12 cellular contexts compared by ENCODE assay signal in the genomic region with DNA sequence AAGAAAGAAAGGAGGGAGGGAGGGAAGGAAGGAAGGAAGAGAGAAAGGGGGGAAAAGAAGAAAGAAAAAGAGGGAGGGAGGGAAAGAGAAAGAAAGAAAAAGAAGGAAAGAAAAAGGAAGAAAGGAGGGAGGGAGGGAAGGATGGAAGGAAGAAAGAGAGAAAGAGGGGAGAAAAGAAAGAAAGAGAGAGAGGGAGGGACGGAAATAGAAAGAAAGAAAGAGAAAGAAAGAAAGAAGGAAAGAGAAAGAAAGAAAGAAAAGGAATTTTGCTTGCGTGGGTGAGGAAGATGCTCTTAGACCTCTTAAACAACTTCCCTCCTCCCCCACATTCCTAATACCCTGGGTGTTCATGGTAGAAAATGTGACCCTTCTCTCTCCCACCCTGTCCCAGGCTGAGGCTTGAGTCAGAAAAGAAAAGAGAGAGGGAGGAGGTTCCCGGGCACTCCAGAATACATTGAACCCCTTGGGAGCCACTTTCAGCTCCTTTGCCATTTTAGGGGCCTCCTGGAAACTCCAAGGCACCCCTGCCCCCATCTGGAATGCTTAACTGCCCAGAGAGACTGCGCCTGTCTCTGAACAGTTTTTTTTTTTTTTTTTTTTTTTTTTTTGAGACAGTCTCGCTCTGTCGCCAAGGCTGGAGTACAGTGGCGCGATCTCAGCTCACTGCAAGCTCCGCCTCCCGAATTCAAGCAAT. TPM values are rescaled to one million over a fixed set of nuclear protein-coding genes. Genes with fewer than 3 reads are reported as not detected.
A peak's percentile ranks its signal among the peaks of the same experiment; 100 is the strongest.
DNase-seq lines count a peak whose midpoint lies in the region; ATAC-seq and TF ChIP-seq lines count a peak whose summit lies in the region.
"Had no signal": no experiment of that assay in that cellular context is flagged by ENCODE, and none has a peak within 500 bp of the region (broad histone marks: within the 10 kb centered on the region; RNA-seq: fewer than 3 reads in every experiment).

No MANE protein-coding gene starts in this region.

- H3K23ac ChIP-seq in mesendoderm (ENCODE audit: low read length): no peak overlapping the region

- no peaks in the 10 kb centered on the region for H3K79me1 ChIP-seq in mesendoderm (ENCODE audit: low read length)

- H3K4ac ChIP-seq in mesendoderm (ENCODE audit: low read depth, low read length): no peak overlapping the region

- peaks cover 18 to 19% of the 10 kb centered on the region in 2 donors for H3K27me3 Mint-ChIP-seq in natural killer cell treated with Interleukin-12 subunit alpha and Interleukin-12 subunit beta and Interleukin-15 and Interleukin-18, amount 100 ng/mL, for 72 hours
- H3K27me3 Mint-ChIP-seq in natural killer cell (ENCODE audit: low read depth in 2 of 2): peaks cover 15 to 18% of the 10 kb centered on the region in 2 donors
- H3K27me3 Mint-ChIP-seq in chondrocyte (ENCODE audit: low read depth): no peaks in the 10 kb centered on the region

- no peaks in the 10 kb centered on the region for H3K79me2 ChIP-seq in mesendoderm (ENCODE audit: control insufficient read depth, insufficient read depth, low read length)

- H3K27me3 ChIP-seq in mesendoderm (ENCODE audit: insufficient read depth, low read length, poor library complexity): no peaks in the 10 kb centered on the region

- no peak overlapping the region for H3K27ac Mint-ChIP-seq in natural killer cell treated with Interleukin-12 subunit alpha and Interleukin-12 subunit beta and Interleukin-15 and Interleukin-18, amount 100 ng/mL, for 72 hours
- H3K27ac Mint-ChIP-seq in natural killer cell (no peak overlapping the region), chondrocyte (ENCODE audit: unreplicated experiment) (peak overlapping the region; percentile 79)
- H3K27ac Mint-ChIP-seq: activated T-cell treated with anti-CD3 and anti-CD28 coated beads, Interleukin-2, amount 50 U/mL, for 72 hours; CD4-positive, alpha-beta T cell had no signal

- H3K36me3 ChIP-seq in mesendoderm (ENCODE audit: control insufficient read depth, insufficient read depth, low read length): no peaks in the 10 kb centered on the region

- no peak overlapping the region for H3K4me3 Mint-ChIP-seq in natural killer cell treated with Interleukin-12 subunit alpha and Interleukin-12 subunit beta and Interleukin-15 and Interleukin-18, amount 100 ng/mL, for 72 hours
- H3K4me3 Mint-ChIP-seq in natural killer cell (no peak overlapping the region), chondrocyte (ENCODE audit: unreplicated experiment) (peak overlapping the region; percentile 52)
- H3K4me3 Mint-ChIP-seq: CD4-positive, alpha-beta T cell had no signal

- DNase-seq in natural killer cell treated with Interleukin-12 subunit alpha and Interleukin-12 subunit beta and Interleukin-15 and Interleukin-18, amount 100 ng/mL, for 72 hours (ENCODE audit: low spot score): peak; percentile 46
- DNase-seq in natural killer cell (no peak), chondrocyte (ENCODE audit: low spot score) (no peak), mesendoderm (peak; percentile 45), glomerular visceral epithelial cell (ENCODE audit: extremely low spot score) (no peak), HT-29 (ENCODE audit: low spot score) (no peak)
- DNase-seq: activated T-cell treated with anti-CD3 and anti-CD28 coated beads, Interleukin-2, amount 50 U/mL, for 72 hours; CD4-positive, alpha-beta T cell; T-helper 9 cell had no signal

- intact Hi-C loops in natural killer cell (cut with micrococcal nuclease): loop anchor here (2.0 to 5.0 kb wide), 2 partner anchors 230 to 291 kb away; no protein-coding TSS in a partner anchor

- no peak for ATAC-seq in natural killer cell treated with Interleukin-12 subunit alpha and Interleukin-12 subunit beta and Interleukin-15 and Interleukin-18, amount 100 ng/mL, for 72 hours
- ATAC-seq in natural killer cell (no peak), GM18520 (IDR thresholded peaks at IDR 0.05; ENCODE audit: unreplicated experiment) (no peak), GM18907 (IDR thresholded peaks at IDR 0.05; ENCODE audit: unreplicated experiment) (no peak)
- ATAC-seq: activated T-cell treated with anti-CD3 and anti-CD28 coated beads, Interleukin-2, amount 50 U/mL, for 72 hours had no signal

- H3K4me3 ChIP-seq in mesendoderm (ENCODE audit: low read length): no peak overlapping the region

- no peak overlapping the region for H2BK5ac ChIP-seq in mesendoderm (ENCODE audit: low read length)

- no peaks in the 10 kb centered on the region for H3K4me1 ChIP-seq in mesendoderm (ENCODE audit: control insufficient read depth, low read depth, low read length)

- H3K18ac ChIP-seq in mesendoderm (ENCODE audit: low read length): no peak overlapping the region

- H3K4me2 ChIP-seq in mesendoderm (ENCODE audit: low read length): no peak overlapping the region

- no peaks in the 10 kb centered on the region for H3K9me3 Mint-ChIP-seq in natural killer cell treated with Interleukin-12 subunit alpha and Interleukin-12 subunit beta and Interleukin-15 and Interleukin-18, amount 100 ng/mL, for 72 hours
- no peaks in the 10 kb centered on the region for H3K9me3 Mint-ChIP-seq in natural killer cell
- peaks cover 5% of the 10 kb centered on the region for H3K9me3 Mint-ChIP-seq in chondrocyte (ENCODE audit: low read depth)
- H3K9me3 Mint-ChIP-seq: CD4-positive, alpha-beta T cell had no signal

- no peak for TF ChIP-seq CTCF in natural killer cell (IDR thresholded peaks at IDR 0.05)
- TF ChIP-seq CTCF in chondrocyte (IDR thresholded peaks at IDR 0.05): no peak

- no peak overlapping the region for H4K8ac ChIP-seq in mesendoderm (ENCODE audit: low read depth, low read length)

- H3K56ac ChIP-seq in mesendoderm (ENCODE audit: low read length): peak overlapping the region; percentile 25

- no peak overlapping the region for H2BK15ac ChIP-seq in mesendoderm (replicated peaks; ENCODE audit: low read depth)

- no peak overlapping the region for H2BK120ac ChIP-seq in mesendoderm (ENCODE audit: low read depth, low read length)

- H3K27ac ChIP-seq in mesendoderm (ENCODE audit: low read depth, low read length): no peak overlapping the region

- no peak overlapping the region for H4K5ac ChIP-seq in mesendoderm (ENCODE audit: low read length)

- peaks cover 9 to 11% of the 10 kb centered on the region in 2 donors for H3K4me1 Mint-ChIP-seq in natural killer cell treated with Interleukin-12 subunit alpha and Interleukin-12 subunit beta and Interleukin-15 and Interleukin-18, amount 100 ng/mL, for 72 hours (ENCODE audit: low read depth in 2 of 2)
- H3K4me1 Mint-ChIP-seq in natural killer cell (peaks cover 4 to 5% of the 10 kb centered on the region in 2 donors), chondrocyte (ENCODE audit: low read depth) (peaks cover 55% of the 10 kb centered on the region)

- no peak overlapping the region for H3K9ac ChIP-seq in mesendoderm (ENCODE audit: low read length)

- WGBS in mesendoderm (ENCODE audit: extremely low coverage, insufficient coverage, low lambda C conversion rate): 60% methylated on average over 1 of the region's 10 CpGs

- H2AK5ac ChIP-seq in mesendoderm (ENCODE audit: low read length): no peak overlapping the region

- no peaks in the 10 kb centered on the region for H3K36me3 Mint-ChIP-seq in natural killer cell treated with Interleukin-12 subunit alpha and Interleukin-12 subunit beta and Interleukin-15 and Interleukin-18, amount 100 ng/mL, for 72 hours
- no peaks in the 10 kb centered on the region for H3K36me3 Mint-ChIP-seq in natural killer cell
- H3K36me3 Mint-ChIP-seq in chondrocyte (ENCODE audit: low read depth): peaks cover 2% of the 10 kb centered on the region

RNA-seq across cellular contexts. Expression of a gene that starts 9.2 kb away (rescaled TPM):
- total RNA-seq in natural killer cell treated with Interleukin-12 subunit alpha and Interleukin-12 subunit beta and Interleukin-15 and Interleukin-18, amount 100 ng/mL, for 72 hours: 1 to 10 TPM; 1.5 to 4.4 TPM
- total RNA-seq in natural killer cell (10 to 100 TPM in 1 of 3 donors, 1 to 10 TPM in 2; 5.7 to 16.9 (median 8.4) TPM), chondrocyte (0.56 to 1.2 TPM (median 1.2 TPM) in 3 replicates)
- 0.41 TPM for polyA plus RNA-seq in mesendoderm (2013, experiment 1 of 2)
- 0.50 TPM for polyA plus RNA-seq in mesendoderm (2013, experiment 2 of 2)
- total RNA-seq in HT-29 (2014; rRNA removed; shearing (Covaris generic)): 0.23 and 1.4 TPM in 2 replicates

RNA-seq across cellular contexts. Expression of a gene that starts 11.7 kb away (rescaled TPM):
- total RNA-seq in natural killer cell treated with Interleukin-12 subunit alpha and Interleukin-12 subunit beta and Interleukin-15 and Interleukin-18, amount 100 ng/mL, for 72 hours: 1 to 10 TPM in 1 of 2 donors, not detected in 1; 1.8 TPM
- total RNA-seq in natural killer cell (not detected), chondrocyte (56.4 to 143 TPM (median 127 TPM) in 3 replicates)
- 0.22 TPM for polyA plus RNA-seq in mesendoderm (2013, experiment 1 of 2)
- 0.18 TPM for polyA plus RNA-seq in mesendoderm (2013, experiment 2 of 2)
- 0.20 TPM in 1 of 2 replicates, not detected in the other for total RNA-seq in HT-29 (2014; rRNA removed; shearing (Covaris generic))
- total RNA-seq: CD4-positive, alpha-beta T cell had no signal
- polyA plus RNA-seq: neural cell had no signal

RNA-seq across cellular contexts. Expression of a gene that starts 31.0 kb away (rescaled TPM):
- 1,000 to 10,000 TPM; 1,268 to 1,635 TPM for total RNA-seq in natural killer cell treated with Interleukin-12 subunit alpha and Interleukin-12 subunit beta and Interleukin-15 and Interleukin-18, amount 100 ng/mL, for 72 hours
- 1,000 to 10,000 TPM; 1,133 to 1,486 (median 1,403) TPM for total RNA-seq in natural killer cell
- total RNA-seq in chondrocyte: 1,057 to 1,248 TPM (median 1,100 TPM) in 3 replicates
- 1,804 TPM for polyA plus RNA-seq in mesendoderm (2013, experiment 1 of 2)
- 1,761 TPM for polyA plus RNA-seq in mesendoderm (2013, experiment 2 of 2)
- 1,376 and 1,588 TPM in 2 replicates for total RNA-seq in HT-29 (2014; rRNA removed; shearing (Covaris generic))

RNA-seq across cellular contexts. Expression of a gene that starts 31.1 kb away (rescaled TPM):
- 10 to 100 TPM; 31.2 to 42.2 TPM for total RNA-seq in natural killer cell treated with Interleukin-12 subunit alpha and Interleukin-12 subunit beta and Interleukin-15 and Interleukin-18, amount 100 ng/mL, for 72 hours
- 10 to 100 TPM; 19.3 to 28.5 (median 28.4) TPM for total RNA-seq in natural killer cell
- 25.0 to 34.1 TPM (median 26.6 TPM) in 3 replicates for total RNA-seq in chondrocyte
- polyA plus RNA-seq in mesendoderm (2013, experiment 1 of 2): 140 TPM
- 141 TPM for polyA plus RNA-seq in mesendoderm (2013, experiment 2 of 2)
- total RNA-seq in HT-29 (2014; rRNA removed; shearing (Covaris generic)): 73.3 and 79.7 TPM in 2 replicates

RNA-seq across cellular contexts. Expression of a gene that starts 37.9 kb away (rescaled TPM):
- total RNA-seq in natural killer cell treated with Interleukin-12 subunit alpha and Interleukin-12 subunit beta and Interleukin-15 and Interleukin-18, amount 100 ng/mL, for 72 hours: 100 to 1,000 TPM; 102 to 105 TPM
- total RNA-seq in natural killer cell: 100 to 1,000 TPM; 101 to 116 (median 108) TPM
- 96.4 to 106 TPM (median 104 TPM) in 3 replicates for total RNA-seq in chondrocyte
- 95.2 TPM for polyA plus RNA-seq in mesendoderm (2013, experiment 1 of 2)
- 94.3 TPM for polyA plus RNA-seq in mesendoderm (2013, experiment 2 of 2)
- total RNA-seq in HT-29 (2014; rRNA removed; shearing (Covaris generic)): 24.0 and 37.1 TPM in 2 replicates

Comparison
In these comparisons a context has a peak if more than half of its experiments do, and no peak if none do; other contexts are left out.
1. DNase-seq: peak in natural killer cell treated with Interleukin-12 subunit alpha and Interleukin-12 subunit beta and Interleukin-15 and Interleukin-18, amount 100 ng/mL, for 72 hours (single experiment) and mesendoderm (single experiment); none in natural killer cell (single experiment), chondrocyte (single experiment), glomerular visceral epithelial cell (single experiment) and HT-29 (single experiment).
2. RNA of a gene that starts 11.7 kb away (total RNA-seq): 56.4 to 143 TPM in chondrocyte; 1.8 TPM in natural killer cell treated with Interleukin-12 subunit alpha and Interleukin-12 subunit beta and Interleukin-15 and Interleukin-18, amount 100 ng/mL, for 72 hours, 0.20 TPM in HT-29 and not detected in natural killer cell; every median in the first group is over 10 times any median in the second.